11 cellular contexts compared by ENCODE assay signal in genomic region chr5:140106101-140106500, GRCh38. TPM values are rescaled to one million over a fixed set of nuclear protein-coding genes. Genes with fewer than 3 reads are reported as not detected.
DNase-seq lines count a peak whose midpoint lies in the region; ATAC-seq and TF ChIP-seq lines count a peak whose summit lies in the region.
"Had no signal": no experiment of that assay in that cellular context is flagged by ENCODE, and none has a peak within 500 bp of the region (broad histone marks: within the 10 kb centered on the region; RNA-seq: fewer than 3 reads in every experiment).

No MANE protein-coding gene starts in this region.

- intact Hi-C loops in HCT116 (cut with micrococcal nuclease) = loop anchor here (2.0 kb wide), 1 partner anchor 15 kb away; no protein-coding TSS in a partner anchor
- intact Hi-C loops in naive thymus-derived CD4-positive, alpha-beta T cell (cut with micrococcal nuclease) = loop anchor here (2.0 to 10.0 kb wide), 15 partner anchors 33 to 1771 kb away; partner anchors contain the start of genes MATR3 (in 2 of the 2), PFDN1 (in 2 of the 2), APBB3 (in 1 of the 2) and CDC25C (in 1 of the 2)

- peaks cover 31% of the 10 kb centered on the region for H3K79me2 ChIP-seq in HCT116 (ENCODE audit: insufficient read depth, low read length)

- 0 out of 6 replicates have a peak, but pooled peaks of 1 of the 3 experiments have one; percentile 10 for TF ChIP-seq CTCF in HCT116 (IDR thresholded peaks at IDR 0.05 in 2 of 3, conservative IDR thresholded peaks at IDR 0.05 in 1 of 3; ENCODE audit: borderline replicate concordance in 1 of 3, insufficient read depth in 1 of 3, low read depth in 2 of 3, low read length in 2 of 3)

- H3K9me2 ChIP-seq in HCT116 (ENCODE audit: insufficient read depth) = no peaks in the 10 kb centered on the region

- H3K9ac ChIP-seq in BLaER1 treated with 17β-estradiol and CSF1 and Interleukin-3, amounts not matched to agents 10 nM and 100 nM = 0 out of 22 replicates have a peak overlapping the region, but pooled peaks of 1 of the 11 experiments have one; percentile 21
- H3K9ac ChIP-seq in HCT116 (ENCODE audit: low read length) = peak overlapping the region; percentile 83; the same call in 1 of the 2 replicates

- no peak overlapping the region for H2AFZ ChIP-seq in HCT116 (ENCODE audit: low read depth, low read length, poor library complexity, severe bottlenecking)

- peaks cover 3% of the 10 kb centered on the region for H3K36me3 Mint-ChIP-seq in activated naive CD8-positive, alpha-beta T cell
- H3K36me3 Mint-ChIP-seq in naive thymus-derived CD4-positive, alpha-beta T cell = peaks cover 0 to 3% (median 0%) of the 10 kb centered on the region in 5 donors
- peaks cover 0 to 4% of the 10 kb centered on the region in 2 donors for H3K36me3 Mint-ChIP-seq in stimulated activated naive B cell treated with anti-CD40 and anti-IgM and Interleukin-4, amounts not matched to agents 10 μg/mL and 1 μg/mL and 100 μg/mL, for 72 hours

- H3K27me3 Mint-ChIP-seq in activated naive CD8-positive, alpha-beta T cell = peaks cover 1% of the 10 kb centered on the region
- peaks cover 0 to 69% (median 4%) of the 10 kb centered on the region in 5 donors for H3K27me3 Mint-ChIP-seq in naive thymus-derived CD4-positive, alpha-beta T cell
- peaks cover 8 to 12% of the 10 kb centered on the region in 2 donors for H3K27me3 Mint-ChIP-seq in stimulated activated naive B cell treated with anti-CD40 and anti-IgM and Interleukin-4, amounts not matched to agents 10 μg/mL and 1 μg/mL and 100 μg/mL, for 72 hours

- peak overlapping the region; percentile 85 to 99 (median 95); a peak in 21 of 22 replicates for H3K4me2 ChIP-seq in BLaER1 treated with 17β-estradiol and CSF1 and Interleukin-3, amounts not matched to agents 10 nM and 100 nM
- H3K4me2 ChIP-seq in HCT116 (ENCODE audit: low read length) = peak overlapping the region; percentile 95; the same call in 1 of the 2 replicates

- DNase-seq in HCT116 (ENCODE audit: low read depth, low spot score) = no peak
- DNase-seq in naive thymus-derived CD4-positive, alpha-beta T cell = no peak
- no peak for DNase-seq in GOT3 (lab: John Stamatoyannopoulos, UW)
- no peak for DNase-seq in stimulated activated naive B cell treated with anti-CD40 and anti-IgM and Interleukin-4, amounts not matched to agents 10 μg/mL and 1 μg/mL and 100 μg/mL, for 72 hours
- DNase-seq in DMS79 (lab: John Stamatoyannopoulos, UW) = no peak
- DNase-seq: aorta, GDM1, NCI-H2107 had no signal

- H3K4me3 ChIP-seq in BLaER1 treated with 17β-estradiol and CSF1 and Interleukin-3, amounts not matched to agents 10 nM and 100 nM = no peak overlapping the region
- no peak overlapping the region for H3K4me3 ChIP-seq in HCT116 (replicated peaks in 1 of 2; ENCODE audit: low read depth in 1 of 2, low read length in 2 of 2)
- no peak overlapping the region for H3K4me3 ChIP-seq in naive thymus-derived CD4-positive, alpha-beta T cell (ENCODE audit: low read length)

- H3K27ac ChIP-seq in BLaER1 treated with 17β-estradiol and CSF1 and Interleukin-3, amounts not matched to agents 10 nM and 100 nM = no peak overlapping the region
- no peak overlapping the region for H3K27ac ChIP-seq in HCT116 (ENCODE audit: low read depth, low read length)
- H3K27ac ChIP-seq in naive thymus-derived CD4-positive, alpha-beta T cell (ENCODE audit: low read depth, low read length) = peak overlapping the region; percentile 91

- TF ChIP-seq RAD21 in HCT116 (IDR thresholded peaks at IDR 0.05; ENCODE audit: low read depth) = no peak

- peak overlapping the region; percentile 96 for H3K27ac Mint-ChIP-seq in activated naive CD8-positive, alpha-beta T cell
- H3K27ac Mint-ChIP-seq in naive thymus-derived CD4-positive, alpha-beta T cell = peak overlapping the region; percentile 64 to 99 (median 99)
- H3K27ac Mint-ChIP-seq in stimulated activated naive B cell treated with anti-CD40 and anti-IgM and Interleukin-4, amounts not matched to agents 10 μg/mL and 1 μg/mL and 100 μg/mL, for 72 hours = no peak overlapping the region

- ATAC-seq in HCT116 (no peak), HG03095 (IDR thresholded peaks at IDR 0.05; ENCODE audit: unreplicated experiment) (no peak)
- no peak for ATAC-seq in naive thymus-derived CD4-positive, alpha-beta T cell
- ATAC-seq in stimulated activated naive B cell treated with anti-CD40 and anti-IgM and Interleukin-4, amounts not matched to agents 10 μg/mL and 1 μg/mL and 100 μg/mL, for 72 hours (replicated peaks) = no peak

- no peak for TF ChIP-seq POLR2A in HCT116 (IDR thresholded peaks at IDR 0.05; ENCODE audit: borderline replicate concordance, extremely low read depth, insufficient read depth, insufficient read length)

- CTCF ChIA-PET in HCT116 (lab: Charles Lee) = interaction anchor here (1.0 to 1.1 kb wide), 2 partner anchors 31 to 246 kb away, joined by 3 read pairs; no protein-coding TSS in a partner anchor
- CTCF ChIA-PET in naive thymus-derived CD4-positive, alpha-beta T cell (lab: Charles Lee) = interaction anchor here (0.8 to 1.7 kb wide), 5 partner anchors 10 to 38 kb away, joined by 3 to 6 read pairs (median 4); no protein-coding TSS in a partner anchor

- peaks cover 40% of the 10 kb centered on the region for H3K4me1 Mint-ChIP-seq in activated naive CD8-positive, alpha-beta T cell (ENCODE audit: low read depth)
- peaks cover 24 to 45% (median 34%) of the 10 kb centered on the region in 7 donors for H3K4me1 Mint-ChIP-seq in naive thymus-derived CD4-positive, alpha-beta T cell
- peaks cover 17 to 20% of the 10 kb centered on the region in 2 donors for H3K4me1 Mint-ChIP-seq in stimulated activated naive B cell treated with anti-CD40 and anti-IgM and Interleukin-4, amounts not matched to agents 10 μg/mL and 1 μg/mL and 100 μg/mL, for 72 hours

- peaks cover 24 to 31% (median 29%) of the 10 kb centered on the region in 11 experiments for H4K20me1 ChIP-seq in BLaER1 treated with 17β-estradiol and CSF1 and Interleukin-3, amounts not matched to agents 10 nM and 100 nM
- no peaks in the 10 kb centered on the region for H4K20me1 ChIP-seq in HCT116 (ENCODE audit: insufficient read depth)

- RAD21 ChIA-PET in HCT116 (lab: Charles Lee; ENCODE audit: low non-redundant PET in 1 of 2, low total read pairs in 2 of 2, uncharacterized antibody in 2 of 2, unreplicated experiment in 2 of 2) = no interaction called here

- peaks cover 20 to 29% (median 26%) of the 10 kb centered on the region in 10 experiments for H3K4me1 ChIP-seq in BLaER1 treated with 17β-estradiol and CSF1 and Interleukin-3, amounts not matched to agents 10 nM and 100 nM
- peaks cover 10 to 28% of the 10 kb centered on the region in 2 experiments for H3K4me1 ChIP-seq in HCT116 (ENCODE audit: control insufficient read depth in 1 of 2, insufficient read depth in 2 of 2, low read length in 2 of 2)
- H3K4me1 ChIP-seq in naive thymus-derived CD4-positive, alpha-beta T cell (ENCODE audit: control insufficient read depth in 2 of 2, insufficient read depth in 2 of 2, low read length in 2 of 2) = peaks cover 16 to 23% of the 10 kb centered on the region in 2 donors

- no peak overlapping the region for H3K4me3 Mint-ChIP-seq in activated naive CD8-positive, alpha-beta T cell
- peak overlapping the region in 9 of 10 donors; percentile 13 to 99 (median 97) for H3K4me3 Mint-ChIP-seq in naive thymus-derived CD4-positive, alpha-beta T cell
- H3K4me3 Mint-ChIP-seq in stimulated activated naive B cell treated with anti-CD40 and anti-IgM and Interleukin-4, amounts not matched to agents 10 μg/mL and 1 μg/mL and 100 μg/mL, for 72 hours = peak overlapping the region in 1 of 2 donors; percentile 39

- no peaks in the 10 kb centered on the region for H3K9me3 Mint-ChIP-seq in activated naive CD8-positive, alpha-beta T cell (ENCODE audit: low read depth)
- H3K9me3 Mint-ChIP-seq in naive thymus-derived CD4-positive, alpha-beta T cell = peaks cover 0 to 4% (median 0%) of the 10 kb centered on the region in 11 donors
- H3K9me3 Mint-ChIP-seq in stimulated activated naive B cell treated with anti-CD40 and anti-IgM and Interleukin-4, amounts not matched to agents 10 μg/mL and 1 μg/mL and 100 μg/mL, for 72 hours = no peaks in the 10 kb centered on the region

- H3K36me3 ChIP-seq in BLaER1 treated with 17β-estradiol and CSF1 and Interleukin-3, amounts not matched to agents 10 nM and 100 nM = no peaks in the 10 kb centered on the region
- no peaks in the 10 kb centered on the region for H3K36me3 ChIP-seq in HCT116 (ENCODE audit: control insufficient read depth in 1 of 2, insufficient read depth in 2 of 2, low read length in 2 of 2)
- no peaks in the 10 kb centered on the region for H3K36me3 ChIP-seq in naive thymus-derived CD4-positive, alpha-beta T cell (ENCODE audit: control insufficient read depth in 2 of 3, insufficient read depth in 3 of 3, low read length in 3 of 3)

- no TSS peak for BruUV-seq in HCT116 (replicated peaks; lab: Mats Ljungman, UMichigan)

- H3K9me3 ChIP-seq in BLaER1 treated with 17β-estradiol and CSF1 and Interleukin-3, amounts not matched to agents 10 nM and 100 nM (replicated peaks in 1 of 11) = no peaks in the 10 kb centered on the region
- no peaks in the 10 kb centered on the region for H3K9me3 ChIP-seq in HCT116 (ENCODE audit: control insufficient read depth in 1 of 2, insufficient read depth in 1 of 2, low read depth in 1 of 2, low read length in 2 of 2)
- no peaks in the 10 kb centered on the region for H3K9me3 ChIP-seq in naive thymus-derived CD4-positive, alpha-beta T cell (ENCODE audit: control insufficient read depth in 2 of 3, low read length in 3 of 3)

- POLR2A ChIA-PET in HCT116 (lab: Charles Lee) = no interaction called here
- POLR2A ChIA-PET in naive thymus-derived CD4-positive, alpha-beta T cell (lab: Charles Lee) = interaction anchor here (0.9 to 6.9 kb wide), 7 partner anchors 10 to 812 kb away, joined by 3 to 60 read pairs (median 7); partner anchors contain the start of genes CYSTM1, MATR3 and PURA

- peaks cover 31 to 35% (median 32%) of the 10 kb centered on the region in 11 experiments for H3K27me3 ChIP-seq in BLaER1 treated with 17β-estradiol and CSF1 and Interleukin-3, amounts not matched to agents 10 nM and 100 nM
- no peaks in the 10 kb centered on the region for H3K27me3 ChIP-seq in HCT116 (ENCODE audit: insufficient read depth, low read length)
- peaks cover 0 to 7% of the 10 kb centered on the region in 2 donors for H3K27me3 ChIP-seq in naive thymus-derived CD4-positive, alpha-beta T cell (ENCODE audit: control insufficient read depth in 2 of 2, insufficient read depth in 2 of 2, low read length in 2 of 2)

TF ChIP-seq in HCT116, 20 proteins besides CTCF, POLR2A, EP300 and RAD21 (continues in another document):
- TF ChIP-seq SRF (IDR thresholded peaks at IDR 0.05; ENCODE audit: low read depth) (no peak), EGR1 (IDR thresholded peaks at IDR 0.05; ENCODE audit: low read depth) (no peak), YY1 (IDR thresholded peaks at IDR 0.05; ENCODE audit: extremely low read depth, insufficient replicate concordance, low read depth, low read length) (no peak)

RNA-seq across cellular contexts. Expression of gene PURA, which starts 7.8 kb away (rescaled TPM):
- 15.2 TPM for total RNA-seq in HCT116 (2021; ENCODE audit: unreplicated experiment)
- 3.9 and 5.3 TPM in 2 replicates for polyA plus RNA-seq in HCT116 (2012)
- total RNA-seq in naive thymus-derived CD4-positive, alpha-beta T cell = 10 to 100 TPM; 11.6 to 33.5 (median 13.9) TPM
- polyA plus RNA-seq in naive thymus-derived CD4-positive, alpha-beta T cell = 1 to 10 TPM; 3.1 to 4.7 TPM

RNA-seq across cellular contexts. Expression of gene IGIP, which starts 19.6 kb away (rescaled TPM):
- total RNA-seq in HCT116 (2021; ENCODE audit: unreplicated experiment) = 5.2 TPM
- 1.4 and 2.4 TPM in 2 replicates for polyA plus RNA-seq in HCT116 (2012)
- total RNA-seq in naive thymus-derived CD4-positive, alpha-beta T cell = 10 to 100 TPM in 2 of 5 experiments, 1 to 10 TPM in 3; 4.6 to 15.4 (median 5.1) TPM
- polyA plus RNA-seq in naive thymus-derived CD4-positive, alpha-beta T cell = 1 to 10 TPM in 1 of 2 donors, under 1 TPM in 1; 0.59 to 1.0 TPM
